In the genomic region with DNA sequence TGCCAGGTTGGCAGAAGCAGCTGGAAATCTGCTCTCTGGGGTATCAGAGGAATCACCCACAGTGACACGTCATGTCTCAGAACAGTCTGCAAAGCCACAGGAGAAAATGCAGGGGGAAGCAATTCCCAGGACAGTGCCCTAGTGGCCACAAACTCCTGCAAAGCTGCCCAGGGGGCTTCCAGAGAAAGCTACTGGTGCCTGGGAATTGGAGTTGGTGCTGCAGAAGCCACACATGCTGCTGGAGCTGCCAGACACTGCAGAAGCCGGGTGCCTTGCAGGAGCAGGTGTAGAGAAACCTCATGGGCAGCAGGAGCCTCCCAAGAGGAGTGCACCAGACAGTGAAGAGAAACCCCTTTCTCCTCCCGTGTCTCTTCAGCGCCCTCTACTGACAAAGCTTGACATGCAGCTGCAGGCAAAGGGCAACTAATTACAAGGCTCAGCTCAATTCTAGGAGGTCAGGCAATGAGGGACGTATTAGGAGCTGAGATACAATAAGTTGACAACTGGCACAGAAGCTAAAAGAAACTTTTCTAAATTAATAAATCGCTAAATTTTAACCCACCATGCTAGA, we compare ENCODE assay signal across 10 cellular contexts. TPM values are rescaled to one million over a fixed set of nuclear protein-coding genes. Genes with fewer than 3 reads are reported as not detected.
A peak's percentile ranks its signal among the peaks of the same experiment; 100 is the strongest.
DNase-seq lines count a peak whose midpoint lies in the region; ATAC-seq and TF ChIP-seq lines count a peak whose summit lies in the region.
"Had no signal": no experiment of that assay in that cellular context is flagged by ENCODE, and none has a peak within 500 bp of the region (broad histone marks: within the 10 kb centered on the region; RNA-seq: fewer than 3 reads in every experiment).

No MANE protein-coding gene starts in this region.

- CTCF ChIA-PET in IMR-90 (lab: Yijun Ruan, JAX) (interaction anchor here (0.7 to 1.4 kb wide), 3 partner anchors 20 to 64 kb away, joined by 4 to 5 read pairs (median 4); no protein-coding TSS in a partner anchor), WTC11 (lab: Charles Lee) (interaction anchor here (0.6 to 3.9 kb wide), 33 partner anchors 9 to 449 kb away, joined by 3 to 41 read pairs (median 4); a partner anchor contains a TSS)

- H3K18ac ChIP-seq in IMR-90 (ENCODE audit: low read depth, low read length), result no peak overlapping the region

- POLR2A ChIA-PET in IMR-90 (lab: Charles Lee; ENCODE audit: unreplicated experiment), result no interaction called here
- POLR2A ChIA-PET in WTC11 (lab: Charles Lee), result no interaction called here

- no peak overlapping the region for H2BK20ac ChIP-seq in IMR-90 (ENCODE audit: low read depth, low read length)

- H3K27me3 Mint-ChIP-seq in WTC11 (ENCODE audit: low read depth), result no peaks in the 10 kb centered on the region

- intact Hi-C loops in IMR-90 (cut with micrococcal nuclease), result loop anchor here (5.0 kb wide), 1 partner anchor 446 kb away; no protein-coding TSS in a partner anchor

- H3K79me1 ChIP-seq in IMR-90 (ENCODE audit: low read depth in 1 of 2, low read length in 2 of 2), result no peaks in the 10 kb centered on the region

- H2BK15ac ChIP-seq in IMR-90 (ENCODE audit: low read depth, low read length), result no peak overlapping the region

- H3K36me3 Mint-ChIP-seq in WTC11, result peaks cover 3% of the 10 kb centered on the region; the same call in 1 of the 2 replicates

- no peak overlapping the region for H3K27ac Mint-ChIP-seq in WTC11

- in situ Hi-C loops in IMR-90 (cut with MboI; ENCODE audit: low sequenced_read_pairs), result no loop called here

- no peak overlapping the region for H2AFZ ChIP-seq in IMR-90 (replicated peaks; ENCODE audit: low read length, poor library complexity)

- H3K9ac ChIP-seq in IMR-90 (ENCODE audit: low read depth, low read length), result no peak overlapping the region

- H2BK120ac ChIP-seq in IMR-90 (ENCODE audit: low read depth, low read length), result no peak overlapping the region

- H3K27ac ChIP-seq in IMR-90 (ENCODE audit: insufficient read depth, low read length), result no peak overlapping the region
- H3K27ac ChIP-seq: prostate gland had no signal

- no peak overlapping the region for H3K23ac ChIP-seq in IMR-90 (ENCODE audit: low read depth, low read length)

- peaks cover 6% of the 10 kb centered on the region for H3K9me3 ChIP-seq in IMR-90 (ENCODE audit: control insufficient read depth, insufficient read depth, low read length)
- H3K9me3 ChIP-seq: prostate gland had no signal

- no peak overlapping the region for H3K4me3 Mint-ChIP-seq in WTC11

- ATAC-seq in IMR-90 (ENCODE audit: low read depth), result no peak
- peak; percentile 78 for ATAC-seq in WTC11
- ATAC-seq in HG03196 (IDR thresholded peaks at IDR 0.05; ENCODE audit: unreplicated experiment), result no peak

- H4K8ac ChIP-seq in IMR-90 (ENCODE audit: low read depth in 2 of 2, low read length in 2 of 2), result no peak overlapping the region

- no peak for TF ChIP-seq POLR2A in IMR-90 (IDR thresholded peaks at IDR 0.05; ENCODE audit: low read depth, low read length)

- peaks cover 10% of the 10 kb centered on the region for H3K9me1 ChIP-seq in IMR-90 (ENCODE audit: insufficient read depth, low read length)

- peaks cover 14% of the 10 kb centered on the region; the same call in 1 of the 2 replicates for H3K4me1 ChIP-seq in IMR-90 (ENCODE audit: control insufficient read depth, insufficient read depth, low read length)
- H3K4me1 ChIP-seq: prostate gland had no signal

- no peak overlapping the region for H2AK5ac ChIP-seq in IMR-90 (ENCODE audit: low read depth, low read length)

- no peaks in the 10 kb centered on the region for H3K4me1 Mint-ChIP-seq in WTC11

- TF ChIP-seq CTCF in IMR-90 (conservative IDR thresholded peaks at IDR 0.05; ENCODE audit: low read depth, low read length), result peak; percentile 22; the same call in 1 of the 2 replicates
- TF ChIP-seq CTCF in WTC11 (IDR thresholded peaks at IDR 0.05), result 0 out of 2 replicates have a peak, but pooled peaks have one; percentile 31

- BruUV-seq in IMR-90 (replicated peaks; lab: Mats Ljungman, UMichigan), result no TSS peak

- H4K5ac ChIP-seq in IMR-90 (ENCODE audit: low read depth, low read length), result no peak overlapping the region

- no peak overlapping the region for H4K91ac ChIP-seq in IMR-90 (ENCODE audit: insufficient read depth, low read depth, low read length)

- H3K4me3 ChIP-seq in IMR-90 (ENCODE audit: insufficient read depth, low read depth, low read length), result no peak overlapping the region
- H3K4me3 ChIP-seq: prostate gland had no signal

- H2BK5ac ChIP-seq in IMR-90 (ENCODE audit: low read depth, low read length, poor library complexity, severe bottlenecking), result no peak overlapping the region

- TF ChIP-seq RAD21 in IMR-90 (IDR thresholded peaks at IDR 0.05; ENCODE audit: low read length), result no peak

- no peak overlapping the region for H3K56ac ChIP-seq in IMR-90 (ENCODE audit: extremely low read depth, insufficient read depth, low read length)

- H3K27me3 ChIP-seq in IMR-90 (ENCODE audit: control insufficient read depth, insufficient read depth, low read length), result no peaks in the 10 kb centered on the region; the same call in 1 of the 2 replicates

- DNase-seq in NCI-H82 (lab: John Stamatoyannopoulos, UW) (peak; percentile 69), NCI-H82 treated with DMSO at 0.1 percent for 48 hours (lab: John Stamatoyannopoulos, UW; ENCODE audit: unreplicated experiment) (no peak), IMR-90 (no peak), WTC11 (ENCODE audit: low spot score) (peak; percentile 60), mesenteric fat pad (ENCODE audit: low spot score) (peak; percentile 9), iPS-NIHi7 (ENCODE audit: extremely low spot score) (no peak), dedifferentiated amniotic fluid mesenchymal stem cell (ENCODE audit: extremely low spot score) (no peak)
- DNase-seq: NCI-H2107 had no signal

- no peak overlapping the region for H3K4ac ChIP-seq in IMR-90 (ENCODE audit: low read depth, low read length)

- no peak overlapping the region for H2AK9ac ChIP-seq in IMR-90 (replicated peaks; ENCODE audit: low read depth, low read length, poor library complexity)

- WGBS in IMR-90 (ENCODE audit: extremely low coverage in 2 of 2, insufficient read length in 1 of 2), 2 experiments, result 100% methylated on average over 2 of the region's 6 CpGs; no CpG with 5 or more reads in 1 of the 2 experiments

- no peaks in the 10 kb centered on the region for H3K36me3 ChIP-seq in IMR-90 (ENCODE audit: control insufficient read depth, insufficient read depth, low read length)
- H3K36me3 ChIP-seq: prostate gland had no signal

- H3K14ac ChIP-seq in IMR-90 (replicated peaks; ENCODE audit: low read depth, low read length), result no peak overlapping the region

- H3K4me2 ChIP-seq in IMR-90 (ENCODE audit: low read depth, low read length), result no peak overlapping the region

- peaks cover 14% of the 10 kb centered on the region for H3K9me3 Mint-ChIP-seq in WTC11

- dilution Hi-C loops in IMR-90 (cut with HindIII; ENCODE audit: low sequenced_read_pairs, unreplicated experiment), result no loop called here

- peaks cover 3% of the 10 kb centered on the region; the same call in 1 of the 2 replicates for H4K20me1 ChIP-seq in IMR-90 (ENCODE audit: insufficient read depth, low read length)

TF ChIP-seq in IMR-90, 13 proteins besides CTCF, POLR2A, EP300 and RAD21:
- TF ChIP-seq SMC3 (IDR thresholded peaks at IDR 0.05; ENCODE audit: low read depth, low read length) (no peak), BHLHE40 (IDR thresholded peaks at IDR 0.05; ENCODE audit: low read depth, low read length) (no peak), RFX5 (IDR thresholded peaks at IDR 0.05; ENCODE audit: low read depth, low read length) (no peak), MXI1 (IDR thresholded peaks at IDR 0.05; ENCODE audit: borderline replicate concordance, low read depth, low read length) (no peak), FOS (IDR thresholded peaks at IDR 0.05; ENCODE audit: low read depth, low read length) (no peak), CEBPB (IDR thresholded peaks at IDR 0.05; ENCODE audit: low read depth, low read length) (no peak)
- TF ChIP-seq, protein P1, sequence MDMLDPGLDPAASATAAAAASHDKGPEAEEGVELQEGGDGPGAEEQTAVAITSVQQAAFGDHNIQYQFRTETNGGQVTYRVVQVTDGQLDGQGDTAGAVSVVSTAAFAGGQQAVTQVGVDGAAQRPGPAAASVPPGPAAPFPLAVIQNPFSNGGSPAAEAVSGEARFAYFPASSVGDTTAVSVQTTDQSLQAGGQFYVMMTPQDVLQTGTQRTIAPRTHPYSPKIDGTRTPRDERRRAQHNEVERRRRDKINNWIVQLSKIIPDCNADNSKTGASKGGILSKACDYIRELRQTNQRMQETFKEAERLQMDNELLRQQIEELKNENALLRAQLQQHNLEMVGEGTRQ (IDR thresholded peaks at IDR 0.05; ENCODE audit: low read depth, low read length), result no peak

TF ChIP-seq in WTC11, 78 proteins besides CTCF, POLR2A, EP300 and RAD21:
- peak; percentile 87 for TF ChIP-seq GTF2I (CRISPR knock-in tag; conservative IDR thresholded peaks at IDR 0.05)
- TF ChIP-seq, protein P2, sequence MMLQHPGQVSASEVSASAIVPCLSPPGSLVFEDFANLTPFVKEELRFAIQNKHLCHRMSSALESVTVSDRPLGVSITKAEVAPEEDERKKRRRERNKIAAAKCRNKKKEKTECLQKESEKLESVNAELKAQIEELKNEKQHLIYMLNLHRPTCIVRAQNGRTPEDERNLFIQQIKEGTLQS (CRISPR knock-in tag; conservative IDR thresholded peaks at IDR 0.05), result no peak
- TF ChIP-seq ZNF219 (CRISPR knock-in tag; IDR thresholded peaks at IDR 0.05; ENCODE audit: borderline replicate concordance), result no peak

RNA-seq across cellular contexts. Expression of a gene that starts 30.2 kb away (rescaled TPM):
- total RNA-seq in IMR-90 (2012; rRNA removed) (20.1 and 31.9 TPM in 2 replicates), WTC11 (2021) (31.2 to 38.3 TPM (median 33.5 TPM) in 3 replicates), mesenteric fat pad (59.2 TPM)
- 27.2 and 29.7 TPM in 2 replicates for polyA plus RNA-seq in IMR-90 (2012; rRNA removed)
- 15.0 and 16.7 TPM in 2 replicates for polyA plus RNA-seq in IMR-90 (2012; cell fraction: cytosol; rRNA removed)
- polyA plus RNA-seq in IMR-90 (2012; cell fraction: nucleus; rRNA removed; ENCODE audit: low replicate concordance), result 18.7 and 22.1 TPM in 2 replicates

Comparison
In these comparisons a context has a peak if more than half of its experiments do, and no peak if none do; other contexts are left out.
1. DNase-seq: peak in NCI-H82 (single experiment), WTC11 (single experiment) and mesenteric fat pad (single experiment); none in NCI-H82 treated with DMSO at 0.1 percent for 48 hours (single experiment), IMR-90 (single experiment), iPS-NIHi7 (single experiment) and dedifferentiated amniotic fluid mesenchymal stem cell (single experiment).